ENCODE assay signal across 8 cellular contexts in the genomic region with DNA sequence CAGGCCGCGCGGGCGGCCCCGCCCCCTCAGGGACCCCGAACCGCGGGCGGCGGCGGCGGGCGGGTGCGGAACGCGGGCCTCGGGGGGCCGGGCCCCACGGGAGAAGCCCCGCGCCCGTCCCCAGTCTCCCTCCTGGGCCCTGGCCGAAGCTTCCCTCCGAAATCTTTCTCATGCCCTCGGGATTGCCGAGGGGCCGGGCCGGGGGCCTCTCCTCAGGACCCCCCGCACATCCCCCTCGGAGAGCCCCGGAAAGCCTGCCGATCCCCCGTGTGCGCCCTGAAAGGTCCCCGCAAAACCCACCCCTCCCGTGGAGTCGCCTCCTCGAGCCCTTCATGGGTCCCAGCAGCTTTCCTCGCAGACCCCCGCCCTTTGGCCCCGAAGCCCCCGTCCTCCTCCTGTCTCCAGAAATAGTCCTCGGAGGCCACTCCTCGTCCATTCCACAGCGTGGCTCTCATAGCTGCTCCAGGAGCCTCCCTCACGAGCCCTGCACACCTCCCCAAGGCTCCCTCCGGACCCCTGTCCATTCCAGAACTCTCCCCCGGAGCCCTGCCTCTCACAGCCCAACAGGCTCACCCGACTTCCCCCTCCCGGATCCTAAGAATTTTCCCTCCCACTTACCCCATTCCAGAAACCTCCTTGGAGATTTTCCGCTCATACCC. TPM values are rescaled to one million over a fixed set of nuclear protein-coding genes. Genes with fewer than 3 reads are reported as not detected.
DNase-seq lines count a peak whose midpoint lies in the region; ATAC-seq, FAIRE-seq and TF ChIP-seq lines count a peak whose summit lies in the region.

No MANE protein-coding gene starts in this region.

- H3K27ac ChIP-seq in GM23338 (ENCODE audit: low read depth): no peak overlapping the region
- H3K27ac ChIP-seq in esophagus squamous epithelium: peak overlapping the region; percentile 92 to 99 (median 94)

- peak overlapping the region; percentile 98 for H3K4me2 ChIP-seq in GM23338

- H3K27me3 Mint-ChIP-seq in GM23338 (ENCODE audit: insufficient read depth, low read depth, poor library complexity) (peaks cover 14% of the 10 kb centered on the region), T-helper 17 cell (no peaks in the 10 kb centered on the region)

- H3K36me3 Mint-ChIP-seq in GM23338 (ENCODE audit: low read depth) (peaks cover 9% of the 10 kb centered on the region; the same call in 1 of the 3 replicates), T-helper 17 cell (ENCODE audit: low read depth) (peaks cover 11% of the 10 kb centered on the region)

- no peaks in the 10 kb centered on the region for H3K9me3 ChIP-seq in T-helper 17 cell (ENCODE audit: control insufficient read depth, low read length, poor library complexity, severe bottlenecking)
- H3K9me3 ChIP-seq in esophagus squamous epithelium: no peaks in the 10 kb centered on the region
- no peaks in the 10 kb centered on the region for H3K9me3 ChIP-seq in neuron (ENCODE audit: low read length)

- H3K79me2 ChIP-seq in GM23338 (replicated peaks; ENCODE audit: insufficient read depth): peaks cover 38% of the 10 kb centered on the region

- H3K4me1 ChIP-seq in GM23338 (ENCODE audit: insufficient read depth) (peaks cover 11% of the 10 kb centered on the region), esophagus squamous epithelium (peaks cover 23 to 73% (median 32%) of the 10 kb centered on the region in 3 donors), neuron (ENCODE audit: insufficient read depth, low read length) (peaks cover 15% of the 10 kb centered on the region)

- H3F3A ChIP-seq in GM23338 (replicated peaks; ENCODE audit: low read depth): peaks cover 16% of the 10 kb centered on the region; the same call in 1 of the 2 replicates

- H3K4me3 ChIP-seq in GM23338 (peak overlapping the region; percentile 90), esophagus squamous epithelium (peak overlapping the region; percentile 84 to 97 (median 95)), neuron (ENCODE audit: low read length) (peak overlapping the region; percentile 84)

- no peaks in the 10 kb centered on the region for H3K9me3 Mint-ChIP-seq in GM23338

- FAIRE-seq in RCC 7860 (lab: Jason Lieb, UNC): no peak

- H3K27ac Mint-ChIP-seq in GM23338: peak overlapping the region; percentile 86
- peak overlapping the region; percentile 95 for H3K27ac Mint-ChIP-seq in T-helper 17 cell

- ATAC-seq in GM23338 (no peak), T-helper 17 cell (no peak), GM18520 (IDR thresholded peaks at IDR 0.05; ENCODE audit: unreplicated experiment) (no peak)

- H3K4me1 Mint-ChIP-seq in GM23338: peaks cover 19% of the 10 kb centered on the region
- peaks cover 64% of the 10 kb centered on the region for H3K4me1 Mint-ChIP-seq in T-helper 17 cell

- peaks cover 47% of the 10 kb centered on the region for H4K20me1 ChIP-seq in GM23338 (replicated peaks; ENCODE audit: insufficient read depth)

- DNase-seq in GM23338 (ENCODE audit: low spot score) (peak; percentile 41), T-helper 17 cell (no peak), esophagus squamous epithelium (lab: John Stamatoyannopoulos, UW) (no peak), RCC 7860 (ENCODE audit: low spot score) (no peak), cerebellum (ENCODE audit: low spot score) (no peak), NCI-H2081 treated with DMSO at 0.1 percent for 48 hours (lab: John Stamatoyannopoulos, UW) (no peak)

- no peak for TF ChIP-seq POLR2A in esophagus squamous epithelium (IDR thresholded peaks at IDR 0.05)

- H3K4me3 Mint-ChIP-seq in GM23338 (peak overlapping the region; percentile 87), T-helper 17 cell (peak overlapping the region; percentile 89)

- TF ChIP-seq CTCF in GM23338 (conservative IDR thresholded peaks at IDR 0.05; ENCODE audit: low read depth in 2 of 2) (no peak), esophagus squamous epithelium (IDR thresholded peaks at IDR 0.05) (no peak)

- intact Hi-C loops in esophagus squamous epithelium (cut with DNase I): loop anchor here (5.0 kb wide), 1 partner anchor 50 kb away; a partner anchor contains a TSS

- H3K36me3 ChIP-seq in GM23338 (ENCODE audit: insufficient read depth): no peaks in the 10 kb centered on the region; the same call in 1 of the 2 replicates
- H3K36me3 ChIP-seq in esophagus squamous epithelium: peaks cover 0 to 24% (median 0%) of the 10 kb centered on the region in 3 donors
- H3K36me3 ChIP-seq in neuron (ENCODE audit: insufficient read depth, low read length): peaks cover 26% of the 10 kb centered on the region

- H2AFZ ChIP-seq in GM23338: no peak overlapping the region
- H2AFZ ChIP-seq in neuron (ENCODE audit: low read depth, low read length): no peak overlapping the region

- H3K27me3 ChIP-seq in GM23338 (ENCODE audit: insufficient read depth): no peaks in the 10 kb centered on the region
- no peaks in the 10 kb centered on the region for H3K27me3 ChIP-seq in esophagus squamous epithelium
- H3K27me3 ChIP-seq in neuron (ENCODE audit: insufficient read depth, low read length): no peaks in the 10 kb centered on the region

- 5 to 9% methylated on average over 7 to 9 of the region's 51 CpGs for WGBS in esophagus squamous epithelium, 2 donors

- H3K9me2 ChIP-seq in GM23338 (ENCODE audit: insufficient read depth): no peaks in the 10 kb centered on the region

RNA-seq across cellular contexts. Expression of a gene that starts 0.6 kb away (rescaled TPM):
- total RNA-seq in GM23338 (2014; rRNA removed; shearing (Covaris generic)): 124 and 172 TPM in 2 replicates
- polyA plus RNA-seq in GM23338 (2016; fragmentation: Nextera tagmentation; extraction: Ambion mirVana): 104 and 107 TPM in 2 replicates
- 10 to 100 TPM; 64.2 to 93.2 TPM for total RNA-seq in T-helper 17 cell
- 100 to 1,000 TPM in 1 of 4 donors, 10 to 100 TPM in 3; 49.1 to 131 (median 75.2) TPM for total RNA-seq in esophagus squamous epithelium
- total RNA-seq in cerebellum: 45.1 TPM

RNA-seq across cellular contexts. Expression of a gene that starts 6.9 kb away (rescaled TPM):
- total RNA-seq in GM23338 (2014; rRNA removed; shearing (Covaris generic)): not detected in 2 replicates
- 1.0 and 1.3 TPM in 2 replicates for polyA plus RNA-seq in GM23338 (2016; fragmentation: Nextera tagmentation; extraction: Ambion mirVana)
- total RNA-seq in T-helper 17 cell: 100 to 1,000 TPM; 351 to 377 TPM
- 10 to 100 TPM in 1 of 4 donors, 1 to 10 TPM in 3; 1.9 to 15.8 (median 4.5) TPM for total RNA-seq in esophagus squamous epithelium
- total RNA-seq in cerebellum: 2.8 TPM

RNA-seq across cellular contexts. Expression of a gene that starts 22.1 kb away (rescaled TPM):
- total RNA-seq in GM23338 (2014; rRNA removed; shearing (Covaris generic)): 8.1 and 10.0 TPM in 2 replicates
- 3.2 and 4.1 TPM in 2 replicates for polyA plus RNA-seq in GM23338 (2016; fragmentation: Nextera tagmentation; extraction: Ambion mirVana)
- 1 to 10 TPM; 2.2 to 3.7 TPM for total RNA-seq in T-helper 17 cell
- 1 to 10 TPM in 1 of 4 donors, under 1 TPM in 3; 0.35 to 1.3 (median 0.67) TPM for total RNA-seq in esophagus squamous epithelium
- 5.5 TPM for total RNA-seq in cerebellum

RNA-seq across cellular contexts. Expression of a gene that starts 46.6 kb away (rescaled TPM):
- not detected in 2 replicates for total RNA-seq in GM23338 (2014; rRNA removed; shearing (Covaris generic))
- polyA plus RNA-seq in GM23338 (2016; fragmentation: Nextera tagmentation; extraction: Ambion mirVana): not detected in 2 replicates
- not detected for total RNA-seq in T-helper 17 cell
- not detected for total RNA-seq in esophagus squamous epithelium
- total RNA-seq in cerebellum: not detected

RNA-seq across cellular contexts. Expression of a gene that starts 48.1 kb away (rescaled TPM):
- 24.6 and 47.3 TPM in 2 replicates for total RNA-seq in GM23338 (2014; rRNA removed; shearing (Covaris generic))
- polyA plus RNA-seq in GM23338 (2016; fragmentation: Nextera tagmentation; extraction: Ambion mirVana): 21.3 and 22.1 TPM in 2 replicates
- 100 to 1,000 TPM; 113 to 127 TPM for total RNA-seq in T-helper 17 cell
- total RNA-seq in esophagus squamous epithelium: 10 to 100 TPM; 35.4 to 53.6 (median 38.1) TPM
- total RNA-seq in cerebellum: 18.6 TPM

Comparison
In these comparisons a context has a peak if more than half of its experiments do, and no peak if none do; other contexts are left out.
1. RNA of a gene that starts 6.9 kb away (total RNA-seq): 351 to 377 TPM in T-helper 17 cell; 1.9 to 15.8 TPM in esophagus squamous epithelium, 2.8 TPM in cerebellum (single experiment) and not detected in GM23338; every median in the first group is over 10 times any median in the second.
2. Peak in every context shown above with its lines, with median percentiles within 50 percentile points of each other: H3K4me3 ChIP-seq.